Comparison of ENCODE assay signal across 8 cellular contexts in genomic region chr6:6686748-6687601, GRCh38.
DNase-seq lines count a peak whose midpoint lies in the region; ATAC-seq and TF ChIP-seq lines count a peak whose summit lies in the region.

No MANE protein-coding gene starts in this region.

- intact Hi-C loops in CD14-positive monocyte (cut with micrococcal nuclease) = loop anchor here in 1 of 2 donors (5.0 kb wide), 1 partner anchor 35 kb away; no protein-coding TSS in a partner anchor
- intact Hi-C loops in activated T-helper 1 cell treated with anti-CD3 and anti-CD28 coated beads, Interleukin-12 subunit alpha, Interleukin-12 subunit beta, Interleukin-2, Interleukin-4 antibody, amounts not matched to agents 30 ng/mL and 10 ng/mL and 1 ng/mL, durations not matched to agents 14 hours and 24 hours and 36 hours (cut with micrococcal nuclease) = no loop called here
- intact Hi-C loops in left ventricle myocardium superior (cut with micrococcal nuclease) = no loop called here

- H3K36me3 Mint-ChIP-seq in CD14-positive monocyte = peaks cover 0 to 13% of the 10 kb centered on the region in 2 donors
- H3K36me3 Mint-ChIP-seq in activated T-helper 1 cell treated with anti-CD3 and anti-CD28 coated beads, Interleukin-12 subunit alpha, Interleukin-12 subunit beta, Interleukin-2, Interleukin-4 antibody, amounts not matched to agents 30 ng/mL and 10 ng/mL and 1 ng/mL, durations not matched to agents 14 hours and 24 hours and 36 hours (ENCODE audit: low read depth) = peaks cover 3% of the 10 kb centered on the region

- peaks cover 79% of the 10 kb centered on the region for H3K4me1 Mint-ChIP-seq in CD14-positive monocyte
- peaks cover 54% of the 10 kb centered on the region for H3K4me1 Mint-ChIP-seq in activated T-helper 1 cell treated with anti-CD3 and anti-CD28 coated beads, Interleukin-12 subunit alpha, Interleukin-12 subunit beta, Interleukin-2, Interleukin-4 antibody, amounts not matched to agents 30 ng/mL and 10 ng/mL and 1 ng/mL, durations not matched to agents 14 hours and 24 hours and 36 hours (ENCODE audit: low read depth)

- ATAC-seq in HG02623 (IDR thresholded peaks at IDR 0.05; ENCODE audit: unreplicated experiment) (peak; percentile 29), left ventricle myocardium superior (peak; percentile 89), HG02610 (IDR thresholded peaks at IDR 0.05; ENCODE audit: unreplicated experiment) (no peak), HG03342 (IDR thresholded peaks at IDR 0.05; ENCODE audit: unreplicated experiment) (no peak)

- peak overlapping the region; percentile 53 to 88 for H3K4me3 Mint-ChIP-seq in CD14-positive monocyte
- H3K4me3 Mint-ChIP-seq in activated T-helper 1 cell treated with anti-CD3 and anti-CD28 coated beads, Interleukin-12 subunit alpha, Interleukin-12 subunit beta, Interleukin-2, Interleukin-4 antibody, amounts not matched to agents 30 ng/mL and 10 ng/mL and 1 ng/mL, durations not matched to agents 14 hours and 24 hours and 36 hours = peak overlapping the region; percentile 35

- peak overlapping the region; percentile 76 to 97 (median 87) for H3K27ac Mint-ChIP-seq in CD14-positive monocyte
- H3K27ac Mint-ChIP-seq in activated T-helper 1 cell treated with anti-CD3 and anti-CD28 coated beads, Interleukin-12 subunit alpha, Interleukin-12 subunit beta, Interleukin-2, Interleukin-4 antibody, amounts not matched to agents 30 ng/mL and 10 ng/mL and 1 ng/mL, durations not matched to agents 14 hours and 24 hours and 36 hours = no peak overlapping the region

- peaks cover 0 to 2% (median 1%) of the 10 kb centered on the region in 3 donors for H3K27me3 Mint-ChIP-seq in CD14-positive monocyte (ENCODE audit: low read depth in 3 of 3)
- peaks cover 6% of the 10 kb centered on the region for H3K27me3 Mint-ChIP-seq in activated T-helper 1 cell treated with anti-CD3 and anti-CD28 coated beads, Interleukin-12 subunit alpha, Interleukin-12 subunit beta, Interleukin-2, Interleukin-4 antibody, amounts not matched to agents 30 ng/mL and 10 ng/mL and 1 ng/mL, durations not matched to agents 14 hours and 24 hours and 36 hours (ENCODE audit: insufficient read depth)

- DNase-seq in CD14-positive monocyte (ENCODE audit: low spot score) (peak; percentile 75), NCI-H460 (ENCODE audit: extremely low read depth, low read depth) (peak; percentile 96), left ventricle myocardium superior (peak; percentile 95), retinal pigment epithelial cell (ENCODE audit: low read depth) (peak; percentile 60)
- peak; percentile 19 for DNase-seq in activated T-helper 1 cell treated with anti-CD3 and anti-CD28 coated beads, Interleukin-12 subunit alpha, Interleukin-12 subunit beta, Interleukin-2, Interleukin-4 antibody, amounts not matched to agents 30 ng/mL and 10 ng/mL and 1 ng/mL, durations not matched to agents 14 hours and 24 hours and 36 hours (ENCODE audit: low spot score)

- TF ChIP-seq CTCF in CD14-positive monocyte (IDR thresholded peaks at IDR 0.05) (no peak), retinal pigment epithelial cell (conservative IDR thresholded peaks at IDR 0.05; ENCODE audit: low read depth, low read length) (no peak)

- H3K4me3 ChIP-seq in retinal pigment epithelial cell (ENCODE audit: low read length) = peak overlapping the region; percentile 26

- H3K9me3 Mint-ChIP-seq in CD14-positive monocyte = peaks cover 0 to 13% (median 8%) of the 10 kb centered on the region in 7 donors
- H3K9me3 Mint-ChIP-seq in activated T-helper 1 cell treated with anti-CD3 and anti-CD28 coated beads, Interleukin-12 subunit alpha, Interleukin-12 subunit beta, Interleukin-2, Interleukin-4 antibody, amounts not matched to agents 30 ng/mL and 10 ng/mL and 1 ng/mL, durations not matched to agents 14 hours and 24 hours and 36 hours = peaks cover 16% of the 10 kb centered on the region

Comparison
In these comparisons a context has a peak if more than half of its experiments do, and no peak if none do; other contexts are left out.
1. DNase-seq: peak in every context shown above with its lines; median percentile 96 in NCI-H460; 95 in left ventricle myocardium superior; 75 in CD14-positive monocyte; 60 in retinal pigment epithelial cell; 19 in activated T-helper 1 cell treated with anti-CD3 and anti-CD28 coated beads, Interleukin-12 subunit alpha, Interleukin-12 subunit beta, Interleukin-2, Interleukin-4 antibody, amounts not matched to agents 30 ng/mL and 10 ng/mL and 1 ng/mL, durations not matched to agents 14 hours and 24 hours and 36 hours.
2. ATAC-seq: peak in HG02623 (single experiment) and left ventricle myocardium superior (single experiment); none in HG02610 (single experiment) and HG03342 (single experiment).